In the genomic region with DNA sequence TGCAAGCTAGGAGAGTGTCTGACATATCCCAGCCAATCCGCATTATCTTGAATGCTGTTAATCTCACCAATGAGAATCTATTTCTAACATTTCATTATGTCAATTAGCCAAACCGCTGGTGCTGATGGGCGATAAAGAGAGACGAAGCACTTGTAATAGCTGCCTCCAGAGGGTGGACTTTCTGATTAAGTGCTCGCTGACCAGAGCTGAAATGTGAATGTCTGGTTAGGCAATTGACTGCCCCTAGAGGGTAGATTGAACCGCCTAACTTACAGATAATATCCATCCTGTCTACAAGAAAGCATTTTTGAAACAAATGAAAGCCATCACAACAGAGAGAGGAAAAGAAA, we compare ENCODE assay signal across 1 cellular context.
TF ChIP-seq lines count a peak whose summit lies in the region.

No MANE protein-coding gene starts in this region.

TF ChIP-seq in K562, 482 proteins besides CTCF, POLR2A, EP300 and RAD21 (continues in another document):
- peak; percentile 82 for TF ChIP-seq DACH1 (IDR thresholded peaks at IDR 0.05; ENCODE audit: partially characterized antibody)
- peak; percentile 39; the same call in 1 of the 2 replicates for TF ChIP-seq TEAD2 (tag; IDR thresholded peaks at IDR 0.05)
- no peak for TF ChIP-seq ZNF408 (CRISPR knock-in tag; IDR thresholded peaks at IDR 0.05; ENCODE audit: low read depth)
- TF ChIP-seq, protein P1, sequence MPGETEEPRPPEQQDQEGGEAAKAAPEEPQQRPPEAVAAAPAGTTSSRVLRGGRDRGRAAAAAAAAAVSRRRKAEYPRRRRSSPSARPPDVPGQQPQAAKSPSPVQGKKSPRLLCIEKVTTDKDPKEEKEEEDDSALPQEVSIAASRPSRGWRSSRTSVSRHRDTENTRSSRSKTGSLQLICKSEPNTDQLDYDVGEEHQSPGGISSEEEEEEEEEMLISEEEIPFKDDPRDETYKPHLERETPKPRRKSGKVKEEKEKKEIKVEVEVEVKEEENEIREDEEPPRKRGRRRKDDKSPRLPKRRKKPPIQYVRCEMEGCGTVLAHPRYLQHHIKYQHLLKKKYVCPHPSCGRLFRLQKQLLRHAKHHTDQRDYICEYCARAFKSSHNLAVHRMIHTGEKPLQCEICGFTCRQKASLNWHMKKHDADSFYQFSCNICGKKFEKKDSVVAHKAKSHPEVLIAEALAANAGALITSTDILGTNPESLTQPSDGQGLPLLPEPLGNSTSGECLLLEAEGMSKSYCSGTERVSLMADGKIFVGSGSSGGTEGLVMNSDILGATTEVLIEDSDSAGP (CRISPR knock-in tag; IDR thresholded peaks at IDR 0.05): no peak
- TF ChIP-seq CTCFL (IDR thresholded peaks at IDR 0.05; ENCODE audit: borderline replicate concordance, insufficient read depth, low read depth, low read length, poor library complexity, severe bottlenecking): peak; percentile 21
- TF ChIP-seq CHCHD3 (CRISPR knock-in tag; IDR thresholded peaks at IDR 0.05): no peak
- peak; percentile 82 for TF ChIP-seq CEBPB (tag; IDR thresholded peaks at IDR 0.05)
- peak; percentile 6 for TF ChIP-seq ZBTB8A (IDR thresholded peaks at IDR 0.05; ENCODE audit: partially characterized antibody)
- TF ChIP-seq SP1 (CRISPR knock-in tag; IDR thresholded peaks at IDR 0.05): 0 out of 2 replicates have a peak, but pooled peaks have one; percentile 62
- no peak for TF ChIP-seq SRSF1 (IDR thresholded peaks at IDR 0.05; ENCODE audit: low read depth, low read length)
- peak; percentile 87; the same call in 1 of the 2 replicates for TF ChIP-seq GTF2F1 (IDR thresholded peaks at IDR 0.05; ENCODE audit: low read depth, low read length)
- TF ChIP-seq NFE2 (IDR thresholded peaks at IDR 0.05; ENCODE audit: low read depth): 0 out of 2 replicates have a peak, but pooled peaks have one; percentile 2
- TF ChIP-seq, protein P2, sequence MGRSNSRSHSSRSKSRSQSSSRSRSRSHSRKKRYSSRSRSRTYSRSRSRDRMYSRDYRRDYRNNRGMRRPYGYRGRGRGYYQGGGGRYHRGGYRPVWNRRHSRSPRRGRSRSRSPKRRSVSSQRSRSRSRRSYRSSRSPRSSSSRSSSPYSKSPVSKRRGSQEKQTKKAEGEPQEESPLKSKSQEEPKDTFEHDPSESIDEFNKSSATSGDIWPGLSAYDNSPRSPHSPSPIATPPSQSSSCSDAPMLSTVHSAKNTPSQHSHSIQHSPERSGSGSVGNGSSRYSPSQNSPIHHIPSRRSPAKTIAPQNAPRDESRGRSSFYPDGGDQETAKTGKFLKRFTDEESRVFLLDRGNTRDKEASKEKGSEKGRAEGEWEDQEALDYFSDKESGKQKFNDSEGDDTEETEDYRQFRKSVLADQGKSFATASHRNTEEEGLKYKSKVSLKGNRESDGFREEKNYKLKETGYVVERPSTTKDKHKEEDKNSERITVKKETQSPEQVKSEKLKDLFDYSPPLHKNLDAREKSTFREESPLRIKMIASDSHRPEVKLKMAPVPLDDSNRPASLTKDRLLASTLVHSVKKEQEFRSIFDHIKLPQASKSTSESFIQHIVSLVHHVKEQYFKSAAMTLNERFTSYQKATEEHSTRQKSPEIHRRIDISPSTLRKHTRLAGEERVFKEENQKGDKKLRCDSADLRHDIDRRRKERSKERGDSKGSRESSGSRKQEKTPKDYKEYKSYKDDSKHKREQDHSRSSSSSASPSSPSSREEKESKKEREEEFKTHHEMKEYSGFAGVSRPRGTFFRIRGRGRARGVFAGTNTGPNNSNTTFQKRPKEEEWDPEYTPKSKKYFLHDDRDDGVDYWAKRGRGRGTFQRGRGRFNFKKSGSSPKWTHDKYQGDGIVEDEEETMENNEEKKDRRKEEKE (IDR thresholded peaks at IDR 0.05; ENCODE audit: borderline replicate concordance in 1 of 2, control insufficient read depth in 1 of 2, low read depth in 2 of 2, low read length in 1 of 2): 0 out of 4 replicates have a peak, but pooled peaks of 1 of the 2 experiments have one; percentile 18
- peak; percentile 96 for TF ChIP-seq ARID3A (IDR thresholded peaks at IDR 0.05; ENCODE audit: borderline replicate concordance, low read depth, low read length)
- TF ChIP-seq MYNN (IDR thresholded peaks at IDR 0.05): peak; percentile 65; the same call in 1 of the 2 replicates
- TF ChIP-seq MYNN (CRISPR knock-in tag; IDR thresholded peaks at IDR 0.05): no peak
- no peak for TF ChIP-seq MTF1 (CRISPR knock-in tag; IDR thresholded peaks at IDR 0.05; ENCODE audit: borderline replicate concordance)
- peak; percentile 70 for TF ChIP-seq GTF2B (IDR thresholded peaks at IDR 0.05; ENCODE audit: extremely low read depth, insufficient read length)
- TF ChIP-seq SMARCB1 (IDR thresholded peaks at IDR 0.05; ENCODE audit: insufficient read length, low read depth): peak; percentile 62
- no peak for TF ChIP-seq CBX1 (IDR thresholded peaks at IDR 0.05; ENCODE audit: low read depth)
- TF ChIP-seq DPF2 (IDR thresholded peaks at IDR 0.05): peak; percentile 39
- TF ChIP-seq, protein P3, sequence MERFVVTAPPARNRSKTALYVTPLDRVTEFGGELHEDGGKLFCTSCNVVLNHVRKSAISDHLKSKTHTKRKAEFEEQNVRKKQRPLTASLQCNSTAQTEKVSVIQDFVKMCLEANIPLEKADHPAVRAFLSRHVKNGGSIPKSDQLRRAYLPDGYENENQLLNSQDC (CRISPR knock-in tag; IDR thresholded peaks at IDR 0.05): no peak
- TF ChIP-seq, protein P4, sequence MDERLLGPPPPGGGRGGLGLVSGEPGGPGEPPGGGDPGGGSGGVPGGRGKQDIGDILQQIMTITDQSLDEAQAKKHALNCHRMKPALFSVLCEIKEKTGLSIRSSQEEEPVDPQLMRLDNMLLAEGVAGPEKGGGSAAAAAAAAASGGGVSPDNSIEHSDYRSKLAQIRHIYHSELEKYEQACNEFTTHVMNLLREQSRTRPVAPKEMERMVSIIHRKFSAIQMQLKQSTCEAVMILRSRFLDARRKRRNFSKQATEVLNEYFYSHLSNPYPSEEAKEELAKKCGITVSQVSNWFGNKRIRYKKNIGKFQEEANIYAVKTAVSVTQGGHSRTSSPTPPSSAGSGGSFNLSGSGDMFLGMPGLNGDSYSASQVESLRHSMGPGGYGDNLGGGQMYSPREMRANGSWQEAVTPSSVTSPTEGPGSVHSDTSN (CRISPR knock-in tag; IDR thresholded peaks at IDR 0.05; ENCODE audit: low read depth): no peak
- TF ChIP-seq, protein P4 (tag; conservative IDR thresholded peaks at IDR 0.05; ENCODE audit: low read depth): peak; percentile 42; the same call in 1 of the 2 replicates
- 0 out of 2 replicates have a peak, but pooled peaks have one; percentile 40 for TF ChIP-seq TCF3 (CRISPR knock-in tag; IDR thresholded peaks at IDR 0.05)
- 0 out of 2 replicates have a peak, but pooled peaks have one; percentile 36 for TF ChIP-seq SMARCE1 (IDR thresholded peaks at IDR 0.05)
- TF ChIP-seq TBP (optimal IDR thresholded peaks at IDR 0.05; ENCODE audit: low read depth, low read length): peak; percentile 96
- peak; percentile 50; the same call in 1 of the 2 replicates for TF ChIP-seq KLF16 (IDR thresholded peaks at IDR 0.05)
- TF ChIP-seq ARID1B (IDR thresholded peaks at IDR 0.05): peak; percentile 45
- 0 out of 2 replicates have a peak, but pooled peaks have one; percentile 37 for TF ChIP-seq CREM (IDR thresholded peaks at IDR 0.05; ENCODE audit: low read depth)
- TF ChIP-seq, protein P5, sequence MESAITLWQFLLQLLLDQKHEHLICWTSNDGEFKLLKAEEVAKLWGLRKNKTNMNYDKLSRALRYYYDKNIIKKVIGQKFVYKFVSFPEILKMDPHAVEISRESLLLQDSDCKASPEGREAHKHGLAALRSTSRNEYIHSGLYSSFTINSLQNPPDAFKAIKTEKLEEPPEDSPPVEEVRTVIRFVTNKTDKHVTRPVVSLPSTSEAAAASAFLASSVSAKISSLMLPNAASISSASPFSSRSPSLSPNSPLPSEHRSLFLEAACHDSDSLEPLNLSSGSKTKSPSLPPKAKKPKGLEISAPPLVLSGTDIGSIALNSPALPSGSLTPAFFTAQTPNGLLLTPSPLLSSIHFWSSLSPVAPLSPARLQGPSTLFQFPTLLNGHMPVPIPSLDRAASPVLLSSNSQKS (CRISPR knock-in tag; IDR thresholded peaks at IDR 0.05): no peak
- TF ChIP-seq BRF1 (IDR thresholded peaks at IDR 0.05; ENCODE audit: borderline replicate concordance, extremely low read depth, insufficient read length): no peak
- peak in 1 of 2 experiments; percentile 14; a peak in 1 of 4 replicates for TF ChIP-seq TBL1XR1 (IDR thresholded peaks at IDR 0.05; ENCODE audit: low read length in 2 of 2)
- TF ChIP-seq ZMIZ1 (IDR thresholded peaks at IDR 0.05; ENCODE audit: low read depth in 2 of 2, low read length in 2 of 2): peak in 1 of 2 experiments; percentile 56; a peak in 1 of 4 replicates
- TF ChIP-seq TEAD1 (CRISPR knock-in tag; IDR thresholded peaks at IDR 0.05): peak; percentile 43; a peak in 2 of 4 replicates
- TF ChIP-seq KAT2B (IDR thresholded peaks at IDR 0.05; ENCODE audit: low read depth, low read length): no peak
